Comparison of ENCODE assay signal across 23 cellular contexts in genomic region chr5:76615759-76616158, GRCh38. TPM values are rescaled to one million over a fixed set of nuclear protein-coding genes. Genes with fewer than 3 reads are reported as not detected.
"Had no signal": no experiment of that assay in that cellular context is flagged by ENCODE, and none has a peak within 500 bp of the region (broad histone marks: within the 10 kb centered on the region; RNA-seq: fewer than 3 reads in every experiment).

No MANE protein-coding gene starts in this region.

- H3K4me1 ChIP-seq: adrenal gland, body of pancreas, esophagus squamous epithelium, right atrium auricular region, tibial nerve, vagina had no signal

- H3K9me3 ChIP-seq: adrenal gland, body of pancreas, esophagus squamous epithelium, right atrium auricular region, tibial nerve, vagina had no signal

- H3K27ac ChIP-seq: adrenal gland, body of pancreas, coronary artery, esophagus squamous epithelium, right atrium auricular region, tibial nerve, vagina had no signal

- H3K36me3 ChIP-seq: adrenal gland, esophagus squamous epithelium, right atrium auricular region, tibial nerve, vagina had no signal

- H3K4me2 ChIP-seq: smooth muscle cell had no signal

- H3K27me3 ChIP-seq: adrenal gland, body of pancreas, right atrium auricular region, tibial nerve, vagina had no signal

- ATAC-seq: body of pancreas had no signal

- DNase-seq: activated CD4-positive, alpha-beta T cell treated with anti-CD3 and anti-CD28 coated beads for 1 hour; activated CD4-positive, alpha-beta T cell treated with anti-CD3 and anti-CD28 coated beads, Interleukin-2, amount 50 U/mL, for 4 hours; activated effector memory CD4-positive, alpha-beta T cell treated with Interleukin-2 at 50 U/mL for 16 hours; activated naive CD4-positive, alpha-beta T cell treated with anti-CD3 and anti-CD28 coated beads, Interleukin-2, amount 50 U/mL, for 16 hours; activated T-cell treated with anti-CD3 and anti-CD28 coated beads, Interleukin-2, amount 50 U/mL, for 1 hour; adrenal gland; body of pancreas; central memory CD4-positive, alpha-beta T cell; esophagus squamous epithelium; glutamatergic neuron; hypothalamus; kidney glomerular epithelial cell; nucleus accumbens; stimulated activated CD4-positive, alpha-beta T cell treated with anti-CD3 and anti-CD28 coated beads, Interleukin-4, amount 100 ng/mL, for 4 hours; stimulated activated CD8-positive, alpha-beta memory T cell treated with anti-CD3 and anti-CD28 coated beads, Interleukin-4, amount 100 ng/mL, for 48 hours; stimulated activated naive CD4-positive, alpha-beta T cell treated with Interleukin-2 at 50 U/mL for 16 hours; substantia nigra; T1000 had no signal

- H3K4me3 ChIP-seq: adrenal gland, body of pancreas, coronary artery, esophagus squamous epithelium, right atrium auricular region, smooth muscle cell, tibial nerve, vagina had no signal

RNA-seq across cellular contexts. Expression of gene F2RL2, which starts 7.4 kb away (rescaled TPM):
- total RNA-seq: vagina had no signal
- polyA plus RNA-seq: smooth muscle cell had no signal
